Comparison of ENCODE assay signal across 8 cellular contexts in the genomic region with DNA sequence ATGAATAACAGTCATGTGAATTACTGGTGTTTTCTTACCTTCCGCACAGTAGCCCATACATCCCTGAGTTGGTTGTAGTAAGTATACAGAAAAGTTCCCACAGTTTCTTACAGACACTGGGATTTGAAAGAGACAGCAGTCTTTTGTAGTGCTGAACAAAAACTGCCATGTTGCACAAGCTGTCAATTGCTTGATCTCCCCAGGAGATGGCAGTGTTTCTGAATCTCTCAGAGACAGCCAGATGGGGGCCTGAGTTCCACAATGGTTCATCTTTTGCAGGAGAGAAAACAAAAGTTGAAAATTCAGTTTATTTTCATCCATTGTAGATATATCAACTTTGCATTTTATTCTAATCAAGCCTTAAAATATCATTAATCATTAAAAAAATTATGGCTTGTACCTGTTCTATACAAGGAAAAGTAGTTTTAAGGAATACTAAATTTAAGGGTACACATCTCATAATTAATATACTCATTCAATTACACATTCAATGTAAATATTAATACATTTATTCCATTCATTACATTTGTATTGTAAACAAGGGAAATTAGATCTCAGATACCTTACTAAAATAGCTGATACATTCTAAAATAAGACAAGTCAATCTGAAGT. TPM values are rescaled to one million over a fixed set of nuclear protein-coding genes. Genes with fewer than 3 reads are reported as not detected.
DNase-seq lines count a peak whose midpoint lies in the region; ATAC-seq and FAIRE-seq lines count a peak whose summit lies in the region.

No MANE protein-coding gene starts in this region.

- H3K27me3 Mint-ChIP-seq in activated CD8-positive, alpha-beta memory T cell treated with anti-CD3 and anti-CD28 coated beads, Interleukin-2, amount 10 ng/mL, durations not matched to agents 7 days and 5 days: peaks cover 6% of the 10 kb centered on the region
- H3K27me3 Mint-ChIP-seq in activated T-cell treated with anti-CD3 and anti-CD28 coated beads, Interleukin-2, amount 50 U/mL, for 72 hours (ENCODE audit: low read depth): no peaks in the 10 kb centered on the region

- no peaks in the 10 kb centered on the region for H3K9me3 Mint-ChIP-seq in activated CD8-positive, alpha-beta memory T cell treated with anti-CD3 and anti-CD28 coated beads, Interleukin-2, amount 10 ng/mL, durations not matched to agents 7 days and 5 days (ENCODE audit: low read depth)
- no peaks in the 10 kb centered on the region for H3K9me3 Mint-ChIP-seq in activated T-cell treated with anti-CD3 and anti-CD28 coated beads, Interleukin-2, amount 50 U/mL, for 72 hours

- no peak for FAIRE-seq in small intestine (lab: Jason Lieb, UNC)

- H3K27ac Mint-ChIP-seq in activated CD8-positive, alpha-beta memory T cell treated with anti-CD3 and anti-CD28 coated beads, Interleukin-2, amount 10 ng/mL, durations not matched to agents 7 days and 5 days: no peak overlapping the region
- peak overlapping the region; percentile 57 for H3K27ac Mint-ChIP-seq in activated T-cell treated with anti-CD3 and anti-CD28 coated beads, Interleukin-2, amount 50 U/mL, for 72 hours

- H3K4me1 Mint-ChIP-seq in activated CD8-positive, alpha-beta memory T cell treated with anti-CD3 and anti-CD28 coated beads, Interleukin-2, amount 10 ng/mL, durations not matched to agents 7 days and 5 days: no peaks in the 10 kb centered on the region
- no peaks in the 10 kb centered on the region for H3K4me1 Mint-ChIP-seq in activated T-cell treated with anti-CD3 and anti-CD28 coated beads, Interleukin-2, amount 50 U/mL, for 72 hours (ENCODE audit: low read depth)

- CTCF ChIA-PET in activated CD8-positive, alpha-beta memory T cell treated with anti-CD3 and anti-CD28 coated beads, Interleukin-2, amount 10 ng/mL, durations not matched to agents 7 days and 5 days (lab: Charles Lee): interaction anchor here (0.6 to 1.4 kb wide), 5 partner anchors 13 to 101 kb away, joined by 3 to 4 read pairs (median 3); a partner anchor contains a TSS

- WGBS in small intestine, 3 donors: 73 to 79% (median 77%) methylated on average over 1 of the region's 1 CpG

- H3K36me3 ChIP-seq in small intestine (ENCODE audit: control insufficient read depth in 2 of 2, insufficient read depth in 2 of 2, low read length in 2 of 2): no peaks in the 10 kb centered on the region

- H3K4me3 ChIP-seq in small intestine (ENCODE audit: low read depth in 1 of 2, low read length in 2 of 2): no peak overlapping the region

- H3K36me3 Mint-ChIP-seq in activated CD8-positive, alpha-beta memory T cell treated with anti-CD3 and anti-CD28 coated beads, Interleukin-2, amount 10 ng/mL, durations not matched to agents 7 days and 5 days: no peaks in the 10 kb centered on the region
- H3K36me3 Mint-ChIP-seq in activated T-cell treated with anti-CD3 and anti-CD28 coated beads, Interleukin-2, amount 50 U/mL, for 72 hours (ENCODE audit: insufficient read depth in 2 of 2): no peaks in the 10 kb centered on the region

- peak; percentile 80 for ATAC-seq in activated CD8-positive, alpha-beta memory T cell treated with anti-CD3 and anti-CD28 coated beads, Interleukin-2, amount 10 ng/mL, durations not matched to agents 7 days and 5 days
- ATAC-seq in GM21526 (IDR thresholded peaks at IDR 0.05; ENCODE audit: low FRiP score, unreplicated experiment) (peak; percentile 99), HG03575 (IDR thresholded peaks at IDR 0.05; ENCODE audit: extremely low read depth, insufficient number of reproducible peaks, low FRiP score, unreplicated experiment) (peak; percentile 97)
- peak; percentile 51 to 67 for ATAC-seq in activated T-cell treated with anti-CD3 and anti-CD28 coated beads, Interleukin-2, amount 50 U/mL, for 72 hours (replicated peaks in 1 of 2)

- H3K9me3 ChIP-seq in small intestine (ENCODE audit: control insufficient read depth, low read depth): no peaks in the 10 kb centered on the region

- no peak overlapping the region for H3K4me3 Mint-ChIP-seq in activated CD8-positive, alpha-beta memory T cell treated with anti-CD3 and anti-CD28 coated beads, Interleukin-2, amount 10 ng/mL, durations not matched to agents 7 days and 5 days
- H3K4me3 Mint-ChIP-seq in activated T-cell treated with anti-CD3 and anti-CD28 coated beads, Interleukin-2, amount 50 U/mL, for 72 hours: no peak overlapping the region

- no peak overlapping the region for H3K27ac ChIP-seq in small intestine (ENCODE audit: low read depth in 1 of 2, low read length in 1 of 2)

- no peaks in the 10 kb centered on the region for H3K27me3 ChIP-seq in small intestine (ENCODE audit: control insufficient read depth in 2 of 2, insufficient read depth in 2 of 2, low read length in 2 of 2)

- no peaks in the 10 kb centered on the region for H3K4me1 ChIP-seq in small intestine (ENCODE audit: control insufficient read depth in 2 of 2, insufficient read depth in 1 of 2, low read depth in 1 of 2, low read length in 1 of 2)

- DNase-seq in activated CD8-positive, alpha-beta memory T cell treated with anti-CD3 and anti-CD28 coated beads, Interleukin-2, amount 10 ng/mL, durations not matched to agents 7 days and 5 days: peak; percentile 62
- no peak for DNase-seq in activated CD8-positive, alpha-beta memory T cell treated with anti-CD3 and anti-CD28 coated beads, Interleukin-2, amount 50 U/mL, for 48 hours
- DNase-seq in NCI-H69 (lab: John Stamatoyannopoulos, UW) (peak; percentile 91), glomerular endothelial cell (ENCODE audit: extremely low read depth, low read depth, low spot score) (peak; percentile 33), small intestine (peak; percentile 49)
- DNase-seq in activated T-cell treated with anti-CD3 and anti-CD28 coated beads, Interleukin-2, amount 50 U/mL, for 72 hours: peak; percentile 41

RNA-seq across cellular contexts. Expression of a gene that starts 14.5 kb away (rescaled TPM):
- 1 to 10 TPM; 3.4 to 4.6 TPM for total RNA-seq in activated CD8-positive, alpha-beta memory T cell treated with anti-CD3 and anti-CD28 coated beads, Interleukin-2, amount 10 ng/mL, durations not matched to agents 7 days and 5 days
- 1 to 10 TPM in 1 of 2 donors, under 1 TPM in 1; 0.43 to 2.7 TPM for total RNA-seq in activated T-cell treated with anti-CD3 and anti-CD28 coated beads, Interleukin-2, amount 50 U/mL, for 72 hours
- total RNA-seq in glomerular endothelial cell: 0.35 TPM in 1 of 2 replicates, not detected in the other
- polyA plus RNA-seq in small intestine: under 1 TPM in 1 of 3 donors, not detected in 2; 0.01 TPM
